Comparison of ENCODE assay signal across 9 cellular contexts in genomic region chr16:4679156-4679853, GRCh38. TPM values are rescaled to one million over a fixed set of nuclear protein-coding genes. Genes with fewer than 3 reads are reported as not detected.
DNase-seq lines count a peak whose midpoint lies in the region; ATAC-seq and TF ChIP-seq lines count a peak whose summit lies in the region.
"Had no signal": no experiment of that assay in that cellular context is flagged by ENCODE, and none has a peak within 500 bp of the region (broad histone marks: within the 10 kb centered on the region; RNA-seq: fewer than 3 reads in every experiment).

No MANE protein-coding gene starts in this region.

- peak overlapping the region; percentile 63 for H3K4me3 Mint-ChIP-seq in Calu3 (ENCODE audit: low read depth, unreplicated experiment)

- TF ChIP-seq CTCF in Calu3 (IDR thresholded peaks at IDR 0.05; ENCODE audit: unreplicated experiment): no peak
- no peak for TF ChIP-seq CTCF in Peyer's patch (IDR thresholded peaks at IDR 0.05)
- TF ChIP-seq CTCF in heart right ventricle (IDR thresholded peaks at IDR 0.05): no peak
- no peak for TF ChIP-seq CTCF in prostate gland (IDR thresholded peaks at IDR 0.05)

- H3K27me3 Mint-ChIP-seq in Calu3 (ENCODE audit: unreplicated experiment): no peaks in the 10 kb centered on the region

- intact Hi-C loops in Calu3 (cut with micrococcal nuclease; ENCODE audit: unreplicated experiment): no loop called here
- intact Hi-C loops in heart right ventricle (cut with DNase I): loop anchor here in 2 of 10 donors (5.0 kb wide), 2 partner anchors 42 to 52 kb away; no protein-coding TSS in a partner anchor
- intact Hi-C loops in prostate gland (cut with DNase I): no loop called here

- H3K27me3 ChIP-seq in Peyer's patch (no peaks in the 10 kb centered on the region), heart right ventricle (no peaks in the 10 kb centered on the region), prostate gland (replicated peaks; ENCODE audit: insufficient read depth) (no peaks in the 10 kb centered on the region)
- H3K27me3 ChIP-seq: MG63 had no signal

- BruUV-seq in Calu3 (replicated peaks; lab: Mats Ljungman, UMichigan): no TSS peak

- peak overlapping the region; percentile 74 for H3K27ac Mint-ChIP-seq in Calu3 (ENCODE audit: unreplicated experiment)

- H3K4me1 ChIP-seq in Peyer's patch: peaks cover 6 to 35% (median 12%) of the 10 kb centered on the region in 4 donors
- H3K4me1 ChIP-seq in heart right ventricle: peaks cover 5 to 68% (median 29%) of the 10 kb centered on the region in 9 donors
- H3K4me1 ChIP-seq in prostate gland (replicated peaks): peaks cover 18% of the 10 kb centered on the region

- CTCF ChIA-PET in Calu3 (lab: Charles Lee): no interaction called here

- H3K27ac ChIP-seq in Peyer's patch (peak overlapping the region in 3 of 4 donors; percentile 79 to 99 (median 90)), heart right ventricle (peak overlapping the region in 9 of 10 donors; percentile 67 to 91 (median 80)), prostate gland (peak overlapping the region; percentile 91 to 96)

- peaks cover 0 to 40% (median 0%) of the 10 kb centered on the region in 3 donors for H3K36me3 ChIP-seq in Peyer's patch
- peaks cover 0 to 81% (median 4%) of the 10 kb centered on the region in 9 donors for H3K36me3 ChIP-seq in heart right ventricle
- H3K36me3 ChIP-seq in prostate gland: no peaks in the 10 kb centered on the region

- WGBS in heart right ventricle, 2 donors: 52 to 65% methylated on average over 20 of the region's 20 CpGs
- WGBS in prostate gland: 29% methylated on average over 20 of the region's 20 CpGs

- TF ChIP-seq POLR2A in Peyer's patch (IDR thresholded peaks at IDR 0.05): no peak
- TF ChIP-seq POLR2A in prostate gland (IDR thresholded peaks at IDR 0.05): no peak
- TF ChIP-seq POLR2A in erythroblast (IDR thresholded peaks at IDR 0.05; ENCODE audit: low read length): no peak

- H3K4me1 Mint-ChIP-seq in Calu3 (ENCODE audit: low read depth, unreplicated experiment): peaks cover 19% of the 10 kb centered on the region

- no peaks in the 10 kb centered on the region for H3K9me3 Mint-ChIP-seq in Calu3 (ENCODE audit: low read depth, unreplicated experiment)

- peaks cover 75% of the 10 kb centered on the region for H3K36me3 Mint-ChIP-seq in Calu3 (ENCODE audit: insufficient read depth, unreplicated experiment)

- DNase-seq in Calu3: peak; percentile 75
- DNase-seq in Peyer's patch: peak in 2 of 3 donors; percentile 79 to 85
- DNase-seq in heart right ventricle: peak in 1 of 2 donors; percentile 59
- peak; percentile 45 for DNase-seq in prostate gland (ENCODE audit: low spot score)
- no peak for DNase-seq in NCI-H82 (lab: John Stamatoyannopoulos, UW)
- DNase-seq in erythroblast (lab: John Stamatoyannopoulos, UW): no peak
- no peak for DNase-seq in NCI-H524 treated with DMSO at 0.1 percent for 48 hours (lab: John Stamatoyannopoulos, UW)
- DNase-seq: MG63 had no signal

- no peaks in the 10 kb centered on the region for H3K9me3 ChIP-seq in Peyer's patch
- no peaks in the 10 kb centered on the region for H3K9me3 ChIP-seq in heart right ventricle
- H3K9me3 ChIP-seq in prostate gland: no peaks in the 10 kb centered on the region
- H3K9me3 ChIP-seq: MG63 had no signal

- ATAC-seq in heart right ventricle (no peak), HG02970 (IDR thresholded peaks at IDR 0.05; ENCODE audit: low FRiP score, unreplicated experiment) (no peak)

- H3K4me3 ChIP-seq in Peyer's patch (peak overlapping the region in 3 of 4 donors; percentile 15 to 46 (median 44)), heart right ventricle (peak overlapping the region in 9 of 10 donors; percentile 11 to 45 (median 40)), prostate gland (peak overlapping the region; percentile 26 to 39)
- H3K4me3 ChIP-seq: MG63 had no signal

RNA-seq across cellular contexts. Expression of gene NUDT16L1, which starts 14.1 kb away (rescaled TPM):
- 30.6 and 32.6 TPM in 2 replicates for total RNA-seq in Calu3 (2022)
- 10 to 100 TPM; 19.0 to 53.6 (median 40.1) TPM for total RNA-seq in Peyer's patch
- 10 to 100 TPM; 34.1 to 65.7 (median 49.6) TPM for total RNA-seq in heart right ventricle
- polyA plus RNA-seq in heart right ventricle: 10 to 100 TPM; 25.4 to 48.8 TPM
- 10 to 100 TPM; 57.4 to 75.3 TPM for total RNA-seq in prostate gland

RNA-seq across cellular contexts. Expression of gene MGRN1, which starts 54.7 kb away (rescaled TPM):
- total RNA-seq in Calu3 (2022): 105 and 114 TPM in 2 replicates
- total RNA-seq in Peyer's patch: 100 to 1,000 TPM in 2 of 4 donors, 10 to 100 TPM in 2; 74.1 to 147 (median 93.8) TPM
- 10 to 100 TPM; 32.2 to 73.5 (median 42.9) TPM for total RNA-seq in heart right ventricle
- 10 to 100 TPM; 19.2 to 20.3 TPM for polyA plus RNA-seq in heart right ventricle
- total RNA-seq in prostate gland: 100 to 1,000 TPM in 1 of 2 donors, 10 to 100 TPM in 1; 59.6 to 101 TPM

RNA-seq across cellular contexts. Expression of gene ANKS3, which starts 54.8 kb away (rescaled TPM):
- 44.7 and 46.9 TPM in 2 replicates for total RNA-seq in Calu3 (2022)
- total RNA-seq in Peyer's patch: 10 to 100 TPM; 20.8 to 42.9 (median 36.6) TPM
- total RNA-seq in heart right ventricle: 10 to 100 TPM in 1 of 10 donors, 1 to 10 TPM in 9; 5.1 to 11.4 (median 7.9) TPM
- 10 to 100 TPM; 12.4 to 33.7 TPM for polyA plus RNA-seq in heart right ventricle
- total RNA-seq in prostate gland: 10 to 100 TPM; 19.1 to 42.9 TPM

RNA-seq across cellular contexts. Expression of gene DNAAF8, which starts 55.0 kb away (rescaled TPM):
- 0.27 and 1.8 TPM in 2 replicates for total RNA-seq in Calu3 (2022)
- total RNA-seq in Peyer's patch: not detected
- total RNA-seq in heart right ventricle: 1 to 10 TPM in 4 of 10 donors, under 1 TPM in 4, not detected in 2; 0.32 to 1.9 (median 1.1) TPM
- 1 to 10 TPM; 1.1 to 1.3 TPM for polyA plus RNA-seq in heart right ventricle
- total RNA-seq in prostate gland: 10 to 100 TPM in 1 of 2 donors, 1 to 10 TPM in 1; 7.1 to 21.9 TPM

Comparison
In these comparisons a context has a peak if more than half of its experiments do, and no peak if none do; other contexts are left out.
1. DNase-seq: peak in Calu3 (single experiment), Peyer's patch (2 of 3) and prostate gland (single experiment); none in NCI-H82 (single experiment), erythroblast (0 of 2) and NCI-H524 treated with DMSO at 0.1 percent for 48 hours (single experiment).
2. Peak in every context shown above with its lines, with median percentiles within 50 percentile points of each other: H3K27ac ChIP-seq and H3K4me3 ChIP-seq.